12 cellular contexts compared by ENCODE assay signal in the genomic region with DNA sequence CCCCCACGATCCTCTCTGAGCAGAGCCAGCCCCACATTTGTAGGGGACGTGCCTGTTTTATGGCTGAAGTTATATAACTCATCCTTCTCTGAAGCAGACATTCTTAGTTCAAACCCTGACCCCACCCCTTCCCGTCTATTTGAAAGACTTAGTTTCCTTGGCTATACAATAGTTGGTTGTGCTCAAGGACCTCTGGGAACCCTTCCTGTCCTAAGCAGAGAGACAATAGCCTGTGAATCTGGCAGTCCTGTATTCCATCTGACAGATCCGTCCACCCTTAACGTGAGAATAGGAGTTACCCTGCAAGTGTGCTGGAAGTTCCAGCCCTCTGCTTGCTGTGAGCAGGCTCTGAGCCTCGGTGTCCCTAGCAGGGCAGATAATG.
DNase-seq lines count a peak whose midpoint lies in the region; ATAC-seq and TF ChIP-seq lines count a peak whose summit lies in the region.
"Had no signal": no experiment of that assay in that cellular context is flagged by ENCODE, and none has a peak within 500 bp of the region (broad histone marks: within the 10 kb centered on the region; RNA-seq: fewer than 3 reads in every experiment).

No MANE protein-coding gene starts in this region.

- peak; percentile 53 to 61 for DNase-seq in HAP-1 (ENCODE audit: low spot score in 2 of 2)
- no peak for DNase-seq in chondrocyte (ENCODE audit: low spot score)
- no peak for DNase-seq in lower lobe of right lung
- no peak for DNase-seq in spleen
- no peak for DNase-seq in activated CD4-positive, alpha-beta memory T cell treated with anti-CD3 and anti-CD28 coated beads, Interleukin-2, amount 10 ng/mL, durations not matched to agents 7 days and 5 days
- no peak for DNase-seq in left lobe of liver (ENCODE audit: low spot score)
- no peak for DNase-seq in NCI-H2227 treated with DMSO at 0.1 percent for 48 hours (lab: John Stamatoyannopoulos, UW)
- DNase-seq: naive thymus-derived CD4-positive, alpha-beta T cell; NCI-H1105 treated with DMSO at 0.1 percent for 48 hours; NCI-H774; stimulated activated CD4-positive, alpha-beta T cell treated with anti-CD3 and anti-CD28 coated beads, Interleukin-15, amount 100 ng/mL, for 24 hours had no signal

- ATAC-seq in lower lobe of right lung, result peak; percentile 10 to 47
- no peak for ATAC-seq in HG03378 (IDR thresholded peaks at IDR 0.05; ENCODE audit: unreplicated experiment)
- ATAC-seq in left lobe of liver, result no peak

- POLR2A ChIA-PET in activated CD4-positive, alpha-beta memory T cell treated with anti-CD3 and anti-CD28 coated beads, Interleukin-2, amount 10 ng/mL, durations not matched to agents 7 days and 5 days (lab: Charles Lee), result no interaction called here

- H3K27ac Mint-ChIP-seq in chondrocyte (ENCODE audit: unreplicated experiment), result peak overlapping the region; percentile 91
- no peak overlapping the region for H3K27ac Mint-ChIP-seq in activated CD4-positive, alpha-beta memory T cell treated with anti-CD3 and anti-CD28 coated beads, Interleukin-2, amount 10 ng/mL, durations not matched to agents 7 days and 5 days
- H3K27ac Mint-ChIP-seq: naive thymus-derived CD4-positive, alpha-beta T cell had no signal

- H3K9me3 ChIP-seq in HAP-1 (no peaks in the 10 kb centered on the region), lower lobe of right lung (no peaks in the 10 kb centered on the region), spleen (no peaks in the 10 kb centered on the region)

- CTCF ChIA-PET in activated CD4-positive, alpha-beta memory T cell treated with anti-CD3 and anti-CD28 coated beads, Interleukin-2, amount 10 ng/mL, durations not matched to agents 7 days and 5 days (lab: Charles Lee), result no interaction called here

- TF ChIP-seq CTCF in chondrocyte (IDR thresholded peaks at IDR 0.05) (no peak), lower lobe of right lung (IDR thresholded peaks at IDR 0.05) (no peak), spleen (IDR thresholded peaks at IDR 0.05 in 8 of 11, conservative IDR thresholded peaks at IDR 0.05 in 3 of 11) (no peak)

- no peaks in the 10 kb centered on the region for H3K27me3 Mint-ChIP-seq in chondrocyte (ENCODE audit: low read depth)
- peaks cover 2% of the 10 kb centered on the region for H3K27me3 Mint-ChIP-seq in activated CD4-positive, alpha-beta memory T cell treated with anti-CD3 and anti-CD28 coated beads, Interleukin-2, amount 10 ng/mL, durations not matched to agents 7 days and 5 days

- H3K4me1 ChIP-seq in HAP-1 (peaks cover 23% of the 10 kb centered on the region), lower lobe of right lung (peaks cover 20% of the 10 kb centered on the region), spleen (peaks cover 0 to 16% (median 4%) of the 10 kb centered on the region in 6 donors)

- peak overlapping the region; percentile 77 for H3K27ac ChIP-seq in lower lobe of right lung
- peak overlapping the region in 6 of 8 donors; percentile 30 to 75 (median 65) for H3K27ac ChIP-seq in spleen

- TF ChIP-seq POLR2A in spleen (IDR thresholded peaks at IDR 0.05), result no peak

- in situ Hi-C loops in HAP-1 (cut with MboI; ENCODE audit: low sequenced_read_pairs), result no loop called here

- peaks cover 65% of the 10 kb centered on the region for H3K4me1 Mint-ChIP-seq in chondrocyte (ENCODE audit: low read depth)
- no peaks in the 10 kb centered on the region for H3K4me1 Mint-ChIP-seq in activated CD4-positive, alpha-beta memory T cell treated with anti-CD3 and anti-CD28 coated beads, Interleukin-2, amount 10 ng/mL, durations not matched to agents 7 days and 5 days

- intact Hi-C loops in lower lobe of right lung (cut with DNase I) (no loop called here), spleen (cut with DNase I; ENCODE audit: low total_unique reads) (no loop called here)

- no peaks in the 10 kb centered on the region for H3K27me3 ChIP-seq in HAP-1 (ENCODE audit: low read depth)
- H3K27me3 ChIP-seq in lower lobe of right lung (ENCODE audit: low read depth), result no peaks in the 10 kb centered on the region
- H3K27me3 ChIP-seq in spleen (replicated peaks in 1 of 7), result peaks cover 0 to 9% (median 0%) of the 10 kb centered on the region in 7 donors

- WGBS in spleen, 5 donors, result 46 to 69% (median 65%) methylated on average over 6 of the region's 6 CpGs

- H3K4me3 Mint-ChIP-seq in chondrocyte (ENCODE audit: unreplicated experiment), result no peak overlapping the region
- no peak overlapping the region for H3K4me3 Mint-ChIP-seq in activated CD4-positive, alpha-beta memory T cell treated with anti-CD3 and anti-CD28 coated beads, Interleukin-2, amount 10 ng/mL, durations not matched to agents 7 days and 5 days
- H3K4me3 Mint-ChIP-seq: naive thymus-derived CD4-positive, alpha-beta T cell had no signal

- H3K4me3 ChIP-seq in HAP-1, result no peak overlapping the region
- H3K4me3 ChIP-seq in lower lobe of right lung, result no peak overlapping the region
- no peak overlapping the region for H3K4me3 ChIP-seq in spleen

- no peaks in the 10 kb centered on the region for H3K36me3 Mint-ChIP-seq in chondrocyte (ENCODE audit: low read depth)
- no peaks in the 10 kb centered on the region for H3K36me3 Mint-ChIP-seq in activated CD4-positive, alpha-beta memory T cell treated with anti-CD3 and anti-CD28 coated beads, Interleukin-2, amount 10 ng/mL, durations not matched to agents 7 days and 5 days (ENCODE audit: low read depth)
- H3K36me3 Mint-ChIP-seq: naive thymus-derived CD4-positive, alpha-beta T cell had no signal

- peaks cover 3% of the 10 kb centered on the region for H3K9me3 Mint-ChIP-seq in chondrocyte (ENCODE audit: low read depth)
- H3K9me3 Mint-ChIP-seq in activated CD4-positive, alpha-beta memory T cell treated with anti-CD3 and anti-CD28 coated beads, Interleukin-2, amount 10 ng/mL, durations not matched to agents 7 days and 5 days, result peaks cover 4% of the 10 kb centered on the region

- H3K36me3 ChIP-seq in HAP-1 (replicated peaks) (no peaks in the 10 kb centered on the region), lower lobe of right lung (no peaks in the 10 kb centered on the region), spleen (no peaks in the 10 kb centered on the region)

Comparison
In these comparisons a context has a peak if more than half of its experiments do, and no peak if none do; other contexts are left out.
1. DNase-seq: peak in HAP-1 (2 of 2); none in chondrocyte (single experiment), lower lobe of right lung (single experiment), spleen (single experiment), activated CD4-positive, alpha-beta memory T cell treated with anti-CD3 and anti-CD28 coated beads, Interleukin-2, amount 10 ng/mL, durations not matched to agents 7 days and 5 days (single experiment), left lobe of liver (single experiment) and NCI-H2227 treated with DMSO at 0.1 percent for 48 hours (single experiment).
2. ATAC-seq: peak in lower lobe of right lung (2 of 2); none in HG03378 (single experiment) and left lobe of liver (single experiment).